Comparison of ENCODE assay signal across 17 cellular contexts in the genomic region with DNA sequence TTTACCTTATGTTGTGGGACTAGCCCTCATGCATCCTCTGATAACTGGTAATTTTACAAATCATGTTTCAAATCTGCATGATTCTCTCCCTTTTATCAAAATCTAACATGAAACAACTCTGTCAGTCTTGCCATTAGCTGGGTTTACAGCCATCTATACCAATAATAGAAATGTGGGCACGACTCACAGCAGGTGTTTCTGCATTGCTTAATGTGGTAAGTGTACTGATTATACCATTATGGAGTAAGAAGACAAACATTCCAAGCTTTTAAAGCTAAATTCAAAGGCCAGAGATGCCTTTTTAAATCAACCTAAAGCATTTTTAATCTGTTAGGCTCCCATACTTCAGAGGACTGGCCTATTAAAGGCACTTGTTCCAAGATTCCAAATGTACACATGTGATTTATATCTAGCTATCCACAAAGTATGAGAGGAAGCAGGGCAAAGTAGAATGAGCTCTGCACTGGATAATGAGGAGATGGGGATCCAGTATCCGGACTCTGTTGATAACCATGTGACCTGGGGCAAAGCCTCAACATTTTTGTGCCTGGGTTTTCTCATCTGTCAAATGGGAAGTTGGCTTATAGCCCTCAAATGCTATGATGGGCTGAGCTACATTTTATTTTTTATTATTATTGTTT. TPM values are rescaled to one million over a fixed set of nuclear protein-coding genes. Genes with fewer than 3 reads are reported as not detected.
DNase-seq lines count a peak whose midpoint lies in the region; ATAC-seq and TF ChIP-seq lines count a peak whose summit lies in the region.
"Had no signal": no experiment of that assay in that cellular context is flagged by ENCODE, and none has a peak within 500 bp of the region (broad histone marks: within the 10 kb centered on the region; RNA-seq: fewer than 3 reads in every experiment).

No MANE protein-coding gene starts in this region.

- CTCF ChIA-PET in activated CD4-positive, alpha-beta T cell treated with anti-CD3 and anti-CD28 coated beads, Interleukin-2, amount 10 ng/mL, durations not matched to agents 7 days and 5 days (lab: Charles Lee): interaction anchor here (0.6 to 2.0 kb wide), 8 partner anchors 9 to 1934 kb away, joined by 3 to 8 read pairs (median 4); no protein-coding TSS in a partner anchor

- POLR2A ChIA-PET in activated CD4-positive, alpha-beta T cell treated with anti-CD3 and anti-CD28 coated beads, Interleukin-2, amount 10 ng/mL, durations not matched to agents 7 days and 5 days (lab: Charles Lee): interaction anchor here (0.6 kb wide), 1 partner anchor 27 kb away, joined by 3 read pairs; no protein-coding TSS in a partner anchor

- peaks cover 42% of the 10 kb centered on the region for H3K36me3 Mint-ChIP-seq in activated CD4-positive, alpha-beta T cell treated with anti-CD3 and anti-CD28 coated beads, Interleukin-2, amount 10 ng/mL, durations not matched to agents 7 days and 5 days (ENCODE audit: low read depth)
- peaks cover 13% of the 10 kb centered on the region for H3K36me3 Mint-ChIP-seq in activated T-helper 17 cell treated with anti-CD3 and anti-CD28 coated beads, Interleukin-2, amount 50 U/mL, for 72 hours (ENCODE audit: low read depth)
- H3K36me3 Mint-ChIP-seq: CD8-positive, alpha-beta T cell had no signal

- no peak for TF ChIP-seq POLR2A in NB4 (IDR thresholded peaks at IDR 0.05; ENCODE audit: extremely low read depth, insufficient read length)

- TF ChIP-seq CTCF in NB4 (IDR thresholded peaks at IDR 0.05; ENCODE audit: low read depth, low read length): no peak

- H3K9me3 Mint-ChIP-seq in activated CD4-positive, alpha-beta T cell treated with anti-CD3 and anti-CD28 coated beads, Interleukin-2, amount 10 ng/mL, durations not matched to agents 7 days and 5 days: no peaks in the 10 kb centered on the region
- H3K9me3 Mint-ChIP-seq in activated T-helper 17 cell treated with anti-CD3 and anti-CD28 coated beads, Interleukin-2, amount 50 U/mL, for 72 hours: no peaks in the 10 kb centered on the region
- H3K9me3 Mint-ChIP-seq: CD8-positive, alpha-beta T cell had no signal

- no peak overlapping the region for H3K27ac Mint-ChIP-seq in activated CD4-positive, alpha-beta T cell treated with anti-CD3 and anti-CD28 coated beads, Interleukin-2, amount 10 ng/mL, durations not matched to agents 7 days and 5 days
- peak overlapping the region; percentile 3 for H3K27ac Mint-ChIP-seq in activated T-helper 17 cell treated with anti-CD3 and anti-CD28 coated beads, Interleukin-2, amount 50 U/mL, for 72 hours
- H3K27ac Mint-ChIP-seq: CD8-positive, alpha-beta T cell had no signal

- H3K4me1 Mint-ChIP-seq in activated CD4-positive, alpha-beta T cell treated with anti-CD3 and anti-CD28 coated beads, Interleukin-2, amount 10 ng/mL, durations not matched to agents 7 days and 5 days: peaks cover 42% of the 10 kb centered on the region
- peaks cover 18% of the 10 kb centered on the region for H3K4me1 Mint-ChIP-seq in activated T-helper 17 cell treated with anti-CD3 and anti-CD28 coated beads, Interleukin-2, amount 50 U/mL, for 72 hours

- peak; percentile 27 for ATAC-seq in activated T-helper 17 cell treated with anti-CD3 and anti-CD28 coated beads, Interleukin-2, amount 50 U/mL, for 72 hours (replicated peaks)
- no peak for ATAC-seq in HG02884 (IDR thresholded peaks at IDR 0.05; ENCODE audit: unreplicated experiment)
- ATAC-seq in esophagus mucosa: no peak
- ATAC-seq: CD8-positive, alpha-beta T cell; K562; left lobe of liver had no signal

- no peaks in the 10 kb centered on the region for H3K27me3 Mint-ChIP-seq in activated CD4-positive, alpha-beta T cell treated with anti-CD3 and anti-CD28 coated beads, Interleukin-2, amount 10 ng/mL, durations not matched to agents 7 days and 5 days
- no peaks in the 10 kb centered on the region for H3K27me3 Mint-ChIP-seq in activated T-helper 17 cell treated with anti-CD3 and anti-CD28 coated beads, Interleukin-2, amount 50 U/mL, for 72 hours

- no peak overlapping the region for H3K4me3 Mint-ChIP-seq in activated CD4-positive, alpha-beta T cell treated with anti-CD3 and anti-CD28 coated beads, Interleukin-2, amount 10 ng/mL, durations not matched to agents 7 days and 5 days
- no peak overlapping the region for H3K4me3 Mint-ChIP-seq in activated T-helper 17 cell treated with anti-CD3 and anti-CD28 coated beads, Interleukin-2, amount 50 U/mL, for 72 hours
- H3K4me3 Mint-ChIP-seq: CD8-positive, alpha-beta T cell had no signal

- no peak overlapping the region for H3K4me3 ChIP-seq in NB4 (ENCODE audit: low read depth, low read length)
- H3K4me3 ChIP-seq: K562, right atrium auricular region, SJCRH30 had no signal

- DNase-seq in activated CD4-positive, alpha-beta T cell treated with anti-CD3 and anti-CD28 coated beads for 48 hours: peak; percentile 17
- no peak for DNase-seq in activated CD4-positive, alpha-beta T cell treated with anti-CD3 and anti-CD28 coated beads, Interleukin-2, amount 10 ng/mL, durations not matched to agents 7 days and 5 days
- DNase-seq in NB4 (ENCODE audit: low read depth) (peak; percentile 15), renal cortical epithelial cell (ENCODE audit: low read depth) (peak; percentile 29), AG08395 (ENCODE audit: low spot score) (no peak)
- DNase-seq: CD8-positive, alpha-beta T cell; cortex of kidney; H7; NCI-H1105 treated with DMSO at 0.1 percent for 48 hours; NCI-H524; SJCRH30 had no signal

RNA-seq across cellular contexts. Expression of gene FUT8, which starts 52.3 kb away (rescaled TPM):
- total RNA-seq in activated CD4-positive, alpha-beta T cell treated with anti-CD3 and anti-CD28 coated beads, Interleukin-2, amount 10 ng/mL, durations not matched to agents 7 days and 5 days: 10 to 100 TPM; 70.9 to 79.2 TPM
- 10 to 100 TPM; 50.3 to 89.9 TPM for total RNA-seq in activated T-helper 17 cell treated with anti-CD3 and anti-CD28 coated beads, Interleukin-2, amount 50 U/mL, for 72 hours
- 123 and 139 TPM in 2 replicates for total RNA-seq in renal cortical epithelial cell
- 10.1 TPM for total RNA-seq in esophagus mucosa

Comparison
In these comparisons a context has a peak if more than half of its experiments do, and no peak if none do; other contexts are left out.
1. DNase-seq: peak in activated CD4-positive, alpha-beta T cell treated with anti-CD3 and anti-CD28 coated beads for 48 hours (single experiment), NB4 (single experiment) and renal cortical epithelial cell (single experiment); none in activated CD4-positive, alpha-beta T cell treated with anti-CD3 and anti-CD28 coated beads, Interleukin-2, amount 10 ng/mL, durations not matched to agents 7 days and 5 days (single experiment) and AG08395 (single experiment).